In genomic region chr11:70312401-70313357, GRCh38 we compare ENCODE assay signal across 1 cellular context.
TF ChIP-seq lines count a peak whose summit lies in the region.

No MANE protein-coding gene starts in this region.

TF ChIP-seq in K562, 482 proteins besides CTCF, POLR2A, EP300 and RAD21 (continued from another document and continues in another):
- TF ChIP-seq TBL1XR1 (IDR thresholded peaks at IDR 0.05; ENCODE audit: low read length in 2 of 2) (0 out of 4 replicates have a peak, but pooled peaks of 1 of the 2 experiments have one; percentile 49), CTBP1 (IDR thresholded peaks at IDR 0.05; ENCODE audit: borderline replicate concordance) (peak; percentile 61), NR1H2 (CRISPR knock-in tag; IDR thresholded peaks at IDR 0.05) (no peak), CBFB (CRISPR knock-in tag; IDR thresholded peaks at IDR 0.05) (no peak), HLTF (IDR thresholded peaks at IDR 0.05) (no peak), CXXC5 (CRISPR knock-in tag; IDR thresholded peaks at IDR 0.05) (peak; percentile 34; the same call in 1 of the 2 replicates), ZNF639 (CRISPR knock-in tag; conservative IDR thresholded peaks at IDR 0.05 in 1 of 2, IDR thresholded peaks at IDR 0.05 in 1 of 2) (no peak), SMAD4 (CRISPR knock-in tag; conservative IDR thresholded peaks at IDR 0.05) (peak; percentile 61; the same call in 1 of the 2 replicates), NRF1 (conservative IDR thresholded peaks at IDR 0.05 in 1 of 2, IDR thresholded peaks at IDR 0.05 in 1 of 2) (peak; percentile 39 to 49; a peak in 2 of 4 replicates), PTRF (tag; IDR thresholded peaks at IDR 0.05) (no peak), HOXB6 (CRISPR knock-in tag; IDR thresholded peaks at IDR 0.05; ENCODE audit: borderline replicate concordance) (no peak), ZNF143 (CRISPR knock-in tag; IDR thresholded peaks at IDR 0.05) (no peak), PRDM10 (IDR thresholded peaks at IDR 0.05; ENCODE audit: partially characterized antibody) (peak; percentile 27), ZNF274 (IDR thresholded peaks at IDR 0.05; ENCODE audit: borderline replicate concordance, low read depth, low read length) (no peak), SOX6 (IDR thresholded peaks at IDR 0.05) (peak; percentile 90), PHB2 (IDR thresholded peaks at IDR 0.05; ENCODE audit: low read depth) (no peak), ESRRA (IDR thresholded peaks at IDR 0.05; ENCODE audit: borderline replicate concordance, low read depth) (peak; percentile 64; the same call in 1 of the 2 replicates), TCFL5 (CRISPR knock-in tag; conservative IDR thresholded peaks at IDR 0.05) (no peak), RAD51 (IDR thresholded peaks at IDR 0.05; ENCODE audit: borderline replicate concordance, low read depth) (peak; percentile 41; the same call in 1 of the 2 replicates), BRD9 (IDR thresholded peaks at IDR 0.05; ENCODE audit: low read depth, partially characterized antibody) (no peak), TCF3 (CRISPR knock-in tag; IDR thresholded peaks at IDR 0.05) (peak; percentile 73), HOMEZ (CRISPR knock-in tag; IDR thresholded peaks at IDR 0.05) (no peak), ETS1 (conservative IDR thresholded peaks at IDR 0.05; ENCODE audit: control insufficient read depth, low read depth, low read length) (no peak), CBFA2T3 (IDR thresholded peaks at IDR 0.05) (peak; percentile 79), TAF9B (IDR thresholded peaks at IDR 0.05; ENCODE audit: partially characterized antibody) (no peak), NFYB (IDR thresholded peaks at IDR 0.05; ENCODE audit: extremely low read depth, insufficient read length) (no peak), SRSF9 (IDR thresholded peaks at IDR 0.05; ENCODE audit: borderline replicate concordance, low read depth, low read length) (no peak), ATF7 (IDR thresholded peaks at IDR 0.05) (peak; percentile 45; the same call in 1 of the 2 replicates), TSC22D4 (tag; IDR thresholded peaks at IDR 0.05) (no peak), TBP (optimal IDR thresholded peaks at IDR 0.05; ENCODE audit: low read depth, low read length) (peak; percentile 36), STAT5A (IDR thresholded peaks at IDR 0.05; ENCODE audit: borderline replicate concordance, low read length) (no peak), ZNF175 (CRISPR knock-in tag; IDR thresholded peaks at IDR 0.05; ENCODE audit: low read depth) (no peak), SMARCC2 (IDR thresholded peaks at IDR 0.05; ENCODE audit: low read depth) (no peak), BCOR (IDR thresholded peaks at IDR 0.05) (no peak), ZBTB2 (IDR thresholded peaks at IDR 0.05) (no peak; the same call in 1 of the 2 replicates), ZNF445 (CRISPR knock-in tag; IDR thresholded peaks at IDR 0.05; ENCODE audit: low read depth) (no peak), PKNOX1 (IDR thresholded peaks at IDR 0.05) (peak; percentile 50; the same call in 1 of the 2 replicates), CREB1 (IDR thresholded peaks at IDR 0.05) (no peak), CREB1 (CRISPR knock-in tag; IDR thresholded peaks at IDR 0.05) (0 out of 2 replicates have a peak, but pooled peaks have one; percentile 17), PATZ1 (CRISPR knock-in tag; IDR thresholded peaks at IDR 0.05; ENCODE audit: borderline replicate concordance) (no peak), ZNF436 (CRISPR knock-in tag; IDR thresholded peaks at IDR 0.05) (no peak)
